ENCODE assay signal across 28 cellular contexts in genomic region chr3:9875448-9875847, GRCh38. TPM values are rescaled to one million over a fixed set of nuclear protein-coding genes. Genes with fewer than 3 reads are reported as not detected.
A peak's percentile ranks its signal among the peaks of the same experiment; 100 is the strongest.
DNase-seq lines count a peak whose midpoint lies in the region; ATAC-seq and TF ChIP-seq lines count a peak whose summit lies in the region.
"Had no signal": no experiment of that assay in that cellular context is flagged by ENCODE, and none has a peak within 500 bp of the region (broad histone marks: within the 10 kb centered on the region; RNA-seq: fewer than 3 reads in every experiment).

No MANE protein-coding gene starts in this region.

- in situ Hi-C loops in GM23248 (cut with MboI): no loop called here

- H3K36me3 ChIP-seq in GM23248 (ENCODE audit: low read depth): no peaks in the 10 kb centered on the region
- H3K36me3 ChIP-seq in mucosa of descending colon (ENCODE audit: low read depth): no peaks in the 10 kb centered on the region
- H3K36me3 ChIP-seq: HAP-1, lower lobe of right lung, pancreas, right atrium auricular region had no signal

- peaks cover 4% of the 10 kb centered on the region for H3K27me3 Mint-ChIP-seq in nephron (ENCODE audit: low read depth)
- H3K27me3 Mint-ChIP-seq: activated naive CD8-positive, alpha-beta T cell treated with anti-CD3 and anti-CD28 coated beads, Interleukin-2, amount 50 U/mL, for 24 hours; CD4-positive, alpha-beta T cell; T-cell had no signal

- H3K27ac Mint-ChIP-seq in nephron: peak overlapping the region in 2 of 3 experiments; percentile 1 to 26
- H3K27ac Mint-ChIP-seq: activated CD4-positive, alpha-beta memory T cell treated with anti-CD3 and anti-CD28 coated beads, Interleukin-2, amount 10 ng/mL, durations not matched to agents 7 days and 5 days; activated naive CD8-positive, alpha-beta T cell treated with anti-CD3 and anti-CD28 coated beads, Interleukin-2, amount 50 U/mL, for 24 hours; CD4-positive, alpha-beta T cell; nephron progenitor cell; T-cell had no signal

- DNase-seq in DMS53 (lab: John Stamatoyannopoulos, UW) (peak; percentile 78), NCI-H2029 treated with DMSO at 0.1 percent for 48 hours (lab: John Stamatoyannopoulos, UW) (peak; percentile 86), NCI-H774 (lab: John Stamatoyannopoulos, UW) (peak; percentile 47), posterior vena cava (ENCODE audit: low spot score) (no peak), GM23248 (no peak), mucosa of descending colon (no peak)
- DNase-seq: activated CD4-positive, alpha-beta memory T cell treated with anti-CD3 and anti-CD28 coated beads, Interleukin-2, amount 10 ng/mL, durations not matched to agents 7 days and 5 days; activated naive CD8-positive, alpha-beta T cell treated with anti-CD3 and anti-CD28 coated beads, Interleukin-2, amount 50 U/mL, for 24 hours; CD4-positive, alpha-beta T cell; cerebellar nuclear complex; DMS79 treated with DMSO at 0.1 percent for 48 hours; head of caudate nucleus; Karpas-422; lower lobe of right lung; nephron progenitor cell; NK-92 treated with Interleukin-12 subunit alpha and Interleukin-12 subunit beta, amount 100 ng/mL, for 24 hours; pancreas; stimulated activated CD4-positive, alpha-beta T cell treated with anti-CD3 and anti-CD28 coated beads, Interleukin-4, amount 100 ng/mL, for 24 hours; stimulated activated naive B cell treated with anti-CD40 and anti-IgM and Interleukin-4, amounts not matched to agents 10 μg/mL and 1 μg/mL and 100 μg/mL, for 72 hours; T-cell had no signal

- no peaks in the 10 kb centered on the region for H3K27me3 ChIP-seq in GM23248 (replicated peaks; ENCODE audit: insufficient read depth)
- H3K27me3 ChIP-seq: pancreas, right atrium auricular region had no signal

- no peaks in the 10 kb centered on the region for H3K9me3 Mint-ChIP-seq in nephron
- H3K9me3 Mint-ChIP-seq: activated CD4-positive, alpha-beta memory T cell treated with anti-CD3 and anti-CD28 coated beads, Interleukin-2, amount 10 ng/mL, durations not matched to agents 7 days and 5 days; activated naive CD8-positive, alpha-beta T cell treated with anti-CD3 and anti-CD28 coated beads, Interleukin-2, amount 50 U/mL, for 24 hours; CD4-positive, alpha-beta T cell; nephron progenitor cell; stimulated activated naive B cell treated with anti-CD40 and anti-IgM and Interleukin-4, amounts not matched to agents 10 μg/mL and 1 μg/mL and 100 μg/mL, for 72 hours; T-cell had no signal

- no peaks in the 10 kb centered on the region for H3K79me2 ChIP-seq in GM23248 (ENCODE audit: insufficient read depth)

- H3K9ac ChIP-seq in GM23248: no peak overlapping the region

- no peaks in the 10 kb centered on the region for H3F3A ChIP-seq in GM23248 (ENCODE audit: insufficient read depth)

- H2AFZ ChIP-seq in GM23248: no peak overlapping the region

- no peaks in the 10 kb centered on the region for H3K9me2 ChIP-seq in GM23248 (ENCODE audit: insufficient read depth)

- H3K4me3 Mint-ChIP-seq in nephron: no peak overlapping the region
- H3K4me3 Mint-ChIP-seq: activated CD4-positive, alpha-beta memory T cell treated with anti-CD3 and anti-CD28 coated beads, Interleukin-2, amount 10 ng/mL, durations not matched to agents 7 days and 5 days; activated naive CD8-positive, alpha-beta T cell treated with anti-CD3 and anti-CD28 coated beads, Interleukin-2, amount 50 U/mL, for 24 hours; CD4-positive, alpha-beta T cell; nephron progenitor cell; stimulated activated naive B cell treated with anti-CD40 and anti-IgM and Interleukin-4, amounts not matched to agents 10 μg/mL and 1 μg/mL and 100 μg/mL, for 72 hours; T-cell had no signal

- H3K4me3 ChIP-seq in GM23248 (no peak overlapping the region), mucosa of descending colon (no peak overlapping the region)
- H3K4me3 ChIP-seq: GM12878, HAP-1, lower lobe of right lung, pancreas, right atrium auricular region had no signal

- H4K20me1 ChIP-seq in GM23248 (ENCODE audit: insufficient read depth): no peaks in the 10 kb centered on the region

- H3K4me2 ChIP-seq in GM23248 (ENCODE audit: unreplicated experiment): no peak overlapping the region

- H3K9me3 ChIP-seq in GM23248 (ENCODE audit: low read depth): no peaks in the 10 kb centered on the region
- H3K9me3 ChIP-seq in mucosa of descending colon: no peaks in the 10 kb centered on the region
- H3K9me3 ChIP-seq: HAP-1, lower lobe of right lung, pancreas, right atrium auricular region had no signal

- no peak overlapping the region for H3K27ac ChIP-seq in GM23248
- H3K27ac ChIP-seq: lower lobe of right lung, pancreas, right atrium auricular region had no signal

- TF ChIP-seq CTCF in nephron (IDR thresholded peaks at IDR 0.05; ENCODE audit: unreplicated experiment in 3 of 3): no peak
- TF ChIP-seq CTCF in mucosa of descending colon (IDR thresholded peaks at IDR 0.05): no peak

- no peaks in the 10 kb centered on the region for H3K36me3 Mint-ChIP-seq in nephron (ENCODE audit: low read depth)
- H3K36me3 Mint-ChIP-seq: stimulated activated naive B cell treated with anti-CD40 and anti-IgM and Interleukin-4, amounts not matched to agents 10 μg/mL and 1 μg/mL and 100 μg/mL, for 72 hours; T-cell had no signal

- peaks cover 16% of the 10 kb centered on the region for H3K4me1 Mint-ChIP-seq in nephron
- H3K4me1 Mint-ChIP-seq: activated CD4-positive, alpha-beta memory T cell treated with anti-CD3 and anti-CD28 coated beads, Interleukin-2, amount 10 ng/mL, durations not matched to agents 7 days and 5 days; activated naive CD8-positive, alpha-beta T cell treated with anti-CD3 and anti-CD28 coated beads, Interleukin-2, amount 50 U/mL, for 24 hours; nephron progenitor cell; stimulated activated naive B cell treated with anti-CD40 and anti-IgM and Interleukin-4, amounts not matched to agents 10 μg/mL and 1 μg/mL and 100 μg/mL, for 72 hours; T-cell had no signal

- intact Hi-C loops in posterior vena cava (cut with DNase I): no loop called here
- intact Hi-C loops in mucosa of descending colon (cut with DNase I, micrococcal nuclease): no loop called here

- no peak for ATAC-seq in mucosa of descending colon
- ATAC-seq: activated naive CD8-positive, alpha-beta T cell treated with anti-CD3 and anti-CD28 coated beads, Interleukin-2, amount 50 U/mL, for 24 hours; GM12878; lower lobe of right lung; Panc1; pancreas; stimulated activated naive B cell treated with anti-CD40 and anti-IgM and Interleukin-4, amounts not matched to agents 10 μg/mL and 1 μg/mL and 100 μg/mL, for 72 hours; T-cell had no signal

- H3K4me1 ChIP-seq in GM23248 (ENCODE audit: insufficient read depth) (peaks cover 4% of the 10 kb centered on the region; the same call in 1 of the 2 replicates), mucosa of descending colon (ENCODE audit: low read depth) (no peaks in the 10 kb centered on the region)
- H3K4me1 ChIP-seq: HAP-1, lower lobe of right lung, pancreas, right atrium auricular region had no signal

RNA-seq across cellular contexts. Expression of gene CIDEC, which starts 4.6 kb away (rescaled TPM):
- total RNA-seq in posterior vena cava: 1 to 10 TPM; 1.2 to 2.9 TPM
- not detected in 2 replicates for total RNA-seq in GM23248 (2014; rRNA removed; shearing (Covaris generic))
- polyA plus RNA-seq in GM23248 (2016; fragmentation: Nextera tagmentation; extraction: Ambion mirVana): not detected in 2 replicates
- total RNA-seq in mucosa of descending colon: 10 to 100 TPM; 10.4 to 49.0 (median 14.9) TPM
- total RNA-seq: activated CD4-positive, alpha-beta memory T cell treated with anti-CD3 and anti-CD28 coated beads, Interleukin-2, amount 10 ng/mL, durations not matched to agents 7 days and 5 days; CD4-positive, alpha-beta T cell; GM12878; kidney epithelial cell; lower lobe of right lung; mononuclear cell; temporal lobe had no signal

RNA-seq across cellular contexts. Expression of gene JAGN1, which starts 15.0 kb away (rescaled TPM):
- total RNA-seq in posterior vena cava: 10 to 100 TPM; 19.6 to 20.0 TPM
- total RNA-seq in GM23248 (2014; rRNA removed; shearing (Covaris generic)): 32.9 and 35.7 TPM in 2 replicates
- polyA plus RNA-seq in GM23248 (2016; fragmentation: Nextera tagmentation; extraction: Ambion mirVana): 45.3 and 46.8 TPM in 2 replicates
- 10 to 100 TPM; 29.6 to 41.5 (median 36.6) TPM for total RNA-seq in mucosa of descending colon

RNA-seq across cellular contexts. Expression of gene IL17RE, which starts 27.2 kb away (rescaled TPM):
- total RNA-seq in posterior vena cava: 1 to 10 TPM; 9.6 to 10.0 TPM
- total RNA-seq in GM23248 (2014; rRNA removed; shearing (Covaris generic)): 0.51 and 5.5 TPM in 2 replicates
- polyA plus RNA-seq in GM23248 (2016; fragmentation: Nextera tagmentation; extraction: Ambion mirVana): 0.24 and 0.27 TPM in 2 replicates
- 100 to 1,000 TPM in 1 of 3 donors, 10 to 100 TPM in 2; 41.8 to 116 (median 82.8) TPM for total RNA-seq in mucosa of descending colon

RNA-seq across cellular contexts. Expression of gene RPUSD3, which starts 31.6 kb away (rescaled TPM):
- total RNA-seq in posterior vena cava: 10 to 100 TPM; 18.2 to 20.0 TPM
- 32.6 and 39.8 TPM in 2 replicates for total RNA-seq in GM23248 (2014; rRNA removed; shearing (Covaris generic))
- polyA plus RNA-seq in GM23248 (2016; fragmentation: Nextera tagmentation; extraction: Ambion mirVana): 37.4 and 38.3 TPM in 2 replicates
- total RNA-seq in mucosa of descending colon: 10 to 100 TPM; 26.1 to 35.6 (median 28.6) TPM

RNA-seq across cellular contexts. Expression of gene IL17RC, which starts 41.5 kb away (rescaled TPM):
- total RNA-seq in posterior vena cava (10 to 100 TPM; 31.9 to 41.1 TPM), mucosa of descending colon (10 to 100 TPM; 36.1 to 45.6 (median 44.0) TPM)
- total RNA-seq in GM23248 (2014; rRNA removed; shearing (Covaris generic)): 41.8 and 49.4 TPM in 2 replicates
- 20.5 and 25.3 TPM in 2 replicates for polyA plus RNA-seq in GM23248 (2016; fragmentation: Nextera tagmentation; extraction: Ambion mirVana)

Comparison
In these comparisons a context has a peak if more than half of its experiments do, and no peak if none do; other contexts are left out.
1. DNase-seq: peak in DMS53 (single experiment), NCI-H2029 treated with DMSO at 0.1 percent for 48 hours (single experiment) and NCI-H774 (single experiment); none in posterior vena cava (single experiment), GM23248 (single experiment) and mucosa of descending colon (0 of 3).